ENCODE assay signal across 10 cellular contexts in the genomic region with DNA sequence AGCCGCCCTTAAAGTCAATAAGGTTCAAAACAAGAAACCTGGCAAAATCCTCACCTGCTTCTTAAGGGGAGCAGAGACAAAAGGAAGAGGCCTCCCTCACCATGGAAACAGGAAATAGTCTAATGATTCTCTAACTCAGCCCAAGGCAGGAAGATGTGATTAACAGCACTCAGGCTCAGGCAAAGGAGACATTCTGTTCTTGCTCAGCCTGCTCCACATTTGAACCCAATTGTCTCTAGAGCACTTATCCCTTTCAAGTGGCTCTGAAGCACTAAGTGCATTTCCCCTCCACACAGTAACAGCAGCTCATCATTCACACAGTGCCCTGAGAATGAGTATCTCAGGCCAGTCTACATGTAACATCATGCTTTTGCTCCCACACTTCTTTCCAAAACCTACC.
DNase-seq lines count a peak whose midpoint lies in the region; ATAC-seq and TF ChIP-seq lines count a peak whose summit lies in the region.
"Had no signal": no experiment of that assay in that cellular context is flagged by ENCODE, and none has a peak within 500 bp of the region (broad histone marks: within the 10 kb centered on the region; RNA-seq: fewer than 3 reads in every experiment).

No MANE protein-coding gene starts in this region.

- peaks cover 16% of the 10 kb centered on the region; the same call in 1 of the 2 replicates for H3F3A ChIP-seq in PC-9 (ENCODE audit: insufficient read depth, low read depth)

- no peaks in the 10 kb centered on the region for H3K9me2 ChIP-seq in PC-9 (ENCODE audit: insufficient read depth)

- H3K79me2 ChIP-seq in PC-9 (ENCODE audit: low read depth) = no peaks in the 10 kb centered on the region

- peaks cover 3% of the 10 kb centered on the region; the same call in 1 of the 2 replicates for H4K20me1 ChIP-seq in PC-9 (ENCODE audit: insufficient read depth)

- CTCF ChIA-PET in PC-9 (lab: Charles Lee) = no interaction called here
- CTCF ChIA-PET in Caco-2 (lab: Charles Lee) = no interaction called here

- H3K9me3 Mint-ChIP-seq in Caco-2 (ENCODE audit: unreplicated experiment) = no peaks in the 10 kb centered on the region
- H3K9me3 Mint-ChIP-seq: activated CD4-positive, alpha-beta T cell treated with anti-CD3 and anti-CD28 coated beads, Interleukin-2, amount 10 ng/mL, durations not matched to agents 7 days and 5 days had no signal

- H3K4me1 ChIP-seq in PC-9 (replicated peaks; ENCODE audit: insufficient read depth) = peaks cover 17% of the 10 kb centered on the region
- H3K4me1 ChIP-seq in Caco-2 = no peaks in the 10 kb centered on the region

- H3K4me1 Mint-ChIP-seq in Caco-2 (ENCODE audit: low read depth, unreplicated experiment) = peaks cover 8% of the 10 kb centered on the region

- H3K36me3 Mint-ChIP-seq in Caco-2 (ENCODE audit: insufficient read depth, unreplicated experiment) = peaks cover 6% of the 10 kb centered on the region

- no peak overlapping the region for H3K4me3 ChIP-seq in PC-9
- no peak overlapping the region for H3K4me3 ChIP-seq in Caco-2 (ENCODE audit: low read depth, low read length)
- H3K4me3 ChIP-seq in brain microvascular endothelial cell (ENCODE audit: low read depth, low read length) = no peak overlapping the region

- H3K27me3 ChIP-seq in PC-9 (ENCODE audit: insufficient read depth, low read depth) (no peaks in the 10 kb centered on the region), Caco-2 (replicated peaks; ENCODE audit: control insufficient read depth, insufficient read depth, low read length) (no peaks in the 10 kb centered on the region), brain microvascular endothelial cell (replicated peaks) (no peaks in the 10 kb centered on the region)

- no peak overlapping the region for H3K4me2 ChIP-seq in PC-9

- H3K27ac ChIP-seq in PC-9 (no peak overlapping the region), brain microvascular endothelial cell (no peak overlapping the region)

- TF ChIP-seq CTCF in PC-9 (conservative IDR thresholded peaks at IDR 0.05) = no peak
- TF ChIP-seq CTCF in Caco-2 (IDR thresholded peaks at IDR 0.05; ENCODE audit: insufficient read depth in 1 of 2, low read depth in 1 of 2, low read length in 1 of 2, severe bottlenecking in 1 of 2, unreplicated experiment in 1 of 2) = no peak
- no peak for TF ChIP-seq CTCF in brain microvascular endothelial cell (IDR thresholded peaks at IDR 0.05; ENCODE audit: low read depth, low read length, missing control alignments)

- intact Hi-C loops in PC-9 (cut with micrococcal nuclease; ENCODE audit: unreplicated experiment) = no loop called here
- intact Hi-C loops in Caco-2 (cut with micrococcal nuclease; ENCODE audit: unreplicated experiment) = no loop called here

- peak; percentile 82 for ATAC-seq in GM18907 (IDR thresholded peaks at IDR 0.05; ENCODE audit: unreplicated experiment)

- in situ Hi-C loops in brain microvascular endothelial cell (cut with HindIII; ENCODE audit: low pct_ligation_motif_present, low sequenced_read_pairs) = no loop called here

- DNase-seq in Kasumi-1 (lab: John Stamatoyannopoulos, UW) (peak; percentile 1 to 24), PC-9 (no peak), iris pigment epithelial cell (ENCODE audit: low read depth) (peak; percentile 53), Caco-2 (no peak), brain microvascular endothelial cell (no peak), GM19238 (ENCODE audit: insufficient read length, low spot score) (no peak)
- DNase-seq in stimulated activated naive CD4-positive, alpha-beta T cell (lab: John Stamatoyannopoulos, UW) = no peak
- DNase-seq: activated CD4-positive, alpha-beta T cell treated with anti-CD3 and anti-CD28 coated beads, Interleukin-2, amount 10 ng/mL, durations not matched to agents 7 days and 5 days; kidney glomerular epithelial cell had no signal

- H3K36me3 ChIP-seq in PC-9 (ENCODE audit: low read depth) (peaks cover 40% of the 10 kb centered on the region), Caco-2 (ENCODE audit: control insufficient read depth, insufficient read depth, low read length) (peaks cover 6% of the 10 kb centered on the region), brain microvascular endothelial cell (replicated peaks) (peaks cover 58% of the 10 kb centered on the region)

- no peaks in the 10 kb centered on the region for H3K9me3 ChIP-seq in PC-9 (ENCODE audit: insufficient read depth, low read depth)
- no peaks in the 10 kb centered on the region for H3K9me3 ChIP-seq in Caco-2

- no peak overlapping the region for H3K4me3 Mint-ChIP-seq in Caco-2 (ENCODE audit: unreplicated experiment)
- H3K4me3 Mint-ChIP-seq: activated CD4-positive, alpha-beta T cell treated with anti-CD3 and anti-CD28 coated beads, Interleukin-2, amount 10 ng/mL, durations not matched to agents 7 days and 5 days had no signal

- no peaks in the 10 kb centered on the region for H3K27me3 Mint-ChIP-seq in Caco-2 (ENCODE audit: insufficient read depth, unreplicated experiment)
- H3K27me3 Mint-ChIP-seq: activated CD4-positive, alpha-beta T cell treated with anti-CD3 and anti-CD28 coated beads, Interleukin-2, amount 10 ng/mL, durations not matched to agents 7 days and 5 days had no signal

- BruUV-seq in PC-9 (replicated peaks; lab: Mats Ljungman, UMichigan) = TSS peak; percentile 10
- no TSS peak for BruUV-seq in Caco-2 (replicated peaks; lab: Mats Ljungman, UMichigan)

- POLR2A ChIA-PET in PC-9 (lab: Charles Lee; ENCODE audit: unreplicated experiment) (no interaction called here), Caco-2 (lab: Charles Lee) (no interaction called here)

- no peak overlapping the region for H3K27ac Mint-ChIP-seq in Caco-2 (ENCODE audit: unreplicated experiment)
- H3K27ac Mint-ChIP-seq: activated CD4-positive, alpha-beta T cell treated with anti-CD3 and anti-CD28 coated beads, Interleukin-2, amount 10 ng/mL, durations not matched to agents 7 days and 5 days had no signal

- no peak overlapping the region for H2AFZ ChIP-seq in PC-9

Comparison
In these comparisons a context has a peak if more than half of its experiments do, and no peak if none do; other contexts are left out.
1. DNase-seq: peak in Kasumi-1 (2 of 2) and iris pigment epithelial cell (single experiment); none in PC-9 (0 of 2), Caco-2 (0 of 2), brain microvascular endothelial cell (single experiment), GM19238 (single experiment) and stimulated activated naive CD4-positive, alpha-beta T cell (0 of 6).